15 cellular contexts compared by ENCODE assay signal in genomic region chr11:68204402-68204801, GRCh38.
"Had no signal": no experiment of that assay in that cellular context is flagged by ENCODE, and none has a peak within 500 bp of the region (broad histone marks: within the 10 kb centered on the region; RNA-seq: fewer than 3 reads in every experiment).

No MANE protein-coding gene starts in this region.

- DNase-seq: effector memory CD8-positive, alpha-beta T cell; gastrocnemius medialis; glutamatergic neuron; mammary epithelial cell; mucosa of descending colon; naive thymus-derived CD8-positive, alpha-beta T cell; posterior cingulate gyrus; stimulated activated naive CD4-positive, alpha-beta T cell; upper lobe of left lung; uterus had no signal

- ATAC-seq: effector memory CD8-positive, alpha-beta T cell; gastrocnemius medialis; mucosa of descending colon; naive thymus-derived CD8-positive, alpha-beta T cell; sciatic nerve had no signal

- H3K9me3 Mint-ChIP-seq: dendritic cell treated with granulocyte-macrophage colony-stimulating factor and Interleukin-4, amounts not matched to agents 40 ng/mL and 50 ng/mL, for 4 days; effector memory CD8-positive, alpha-beta T cell; naive thymus-derived CD8-positive, alpha-beta T cell had no signal

- H3K4me3 Mint-ChIP-seq: dendritic cell treated with granulocyte-macrophage colony-stimulating factor and Interleukin-4, amounts not matched to agents 40 ng/mL and 50 ng/mL, for 4 days; effector memory CD8-positive, alpha-beta T cell had no signal

- H3K27ac Mint-ChIP-seq: dendritic cell treated with granulocyte-macrophage colony-stimulating factor and Interleukin-4, amounts not matched to agents 40 ng/mL and 50 ng/mL, for 4 days; effector memory CD8-positive, alpha-beta T cell; naive thymus-derived CD8-positive, alpha-beta T cell had no signal

- H3K27me3 Mint-ChIP-seq: dendritic cell treated with granulocyte-macrophage colony-stimulating factor and Interleukin-4, amounts not matched to agents 40 ng/mL and 50 ng/mL, for 4 days; effector memory CD8-positive, alpha-beta T cell; naive thymus-derived CD8-positive, alpha-beta T cell had no signal

- H3K36me3 ChIP-seq: esophagus muscularis mucosa, gastrocnemius medialis, neutrophil, upper lobe of left lung, uterus had no signal

- H3K27me3 ChIP-seq: esophagus muscularis mucosa, gastrocnemius medialis, neutrophil, upper lobe of left lung, uterus had no signal

- H3K9me3 ChIP-seq: esophagus muscularis mucosa, gastrocnemius medialis, mucosa of descending colon, neutrophil, upper lobe of left lung, uterus had no signal

- H3K4me3 ChIP-seq: esophagus muscularis mucosa, gastrocnemius medialis, mucosa of descending colon, upper lobe of left lung, uterus had no signal

- H3K27ac ChIP-seq: epithelial cell of prostate, esophagus muscularis mucosa, gastrocnemius medialis, neutrophil, upper lobe of left lung, uterus had no signal
